Comparison of ENCODE assay signal across 8 cellular contexts in the genomic region with DNA sequence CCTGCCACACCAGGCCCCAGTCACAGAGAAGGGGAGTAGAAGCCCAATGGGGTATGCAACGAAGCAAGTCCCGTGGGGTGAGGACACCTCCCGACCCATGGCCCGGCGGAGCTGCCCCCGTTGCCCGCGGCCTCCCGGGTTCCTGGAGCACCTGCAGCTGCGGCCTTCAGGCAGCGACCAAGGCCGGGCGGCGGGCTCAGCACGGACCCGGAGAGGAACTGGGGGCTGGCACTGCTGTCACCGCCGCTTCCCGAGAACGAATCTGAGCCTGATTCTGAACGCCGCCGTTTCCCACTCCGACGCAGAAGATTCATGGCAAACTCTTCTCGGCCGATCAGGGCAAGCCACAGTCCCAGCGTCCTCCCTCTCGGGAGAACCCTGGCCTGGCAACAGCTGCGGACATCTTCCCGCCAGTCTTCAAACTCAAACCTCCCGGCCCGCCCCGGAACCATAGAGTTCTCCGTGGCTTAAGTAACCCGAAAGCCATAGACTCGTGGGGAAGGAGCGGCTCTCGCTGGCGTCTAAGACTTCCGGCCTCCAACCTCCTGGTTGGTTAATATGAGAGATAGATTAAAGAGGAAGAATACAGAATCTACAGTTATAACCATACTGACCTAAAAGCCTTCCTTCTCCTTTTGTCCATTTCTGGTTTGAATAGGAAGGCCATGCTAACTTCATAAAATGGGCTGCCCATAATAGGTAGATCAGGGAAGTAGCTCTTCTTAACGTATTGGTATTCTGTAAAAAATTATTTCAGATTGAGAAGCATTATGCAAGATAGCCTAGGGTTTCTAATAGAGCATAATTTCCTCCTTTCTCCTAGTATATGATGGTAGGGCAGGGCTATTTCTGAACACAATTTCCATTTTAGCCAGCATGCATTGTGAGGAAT. TPM values are rescaled to one million over a fixed set of nuclear protein-coding genes. Genes with fewer than 3 reads are reported as not detected.
DNase-seq lines count a peak whose midpoint lies in the region; ATAC-seq and TF ChIP-seq lines count a peak whose summit lies in the region.

Gene POLQ (minus strand): TSS at position 425 of the 892 bp plus-strand sequence. CDS start 111 bp downstream, at position 314.

- peak within 1 kb of the TSS; percentile 92 for H3K9ac ChIP-seq in adipocyte (ENCODE audit: low read length)

- peak within 1 kb of the TSS; percentile 93 for H3K4me3 ChIP-seq in GM12875 (ENCODE audit: low read depth, low read length)
- H3K4me3 ChIP-seq in adipocyte (ENCODE audit: low read length) = peak within 1 kb of the TSS; percentile 95
- H3K4me3 ChIP-seq in heart left ventricle = peak within 1 kb of the TSS; percentile 33 to 80 (median 62)
- peak within 1 kb of the TSS; percentile 54 to 70 (median 62) for H3K4me3 ChIP-seq in upper lobe of left lung

- H3K36me3 ChIP-seq in adipocyte (ENCODE audit: control insufficient read depth, insufficient read depth, low read length, severe bottlenecking) = no peaks in the 10 kb centered on the region
- H3K36me3 ChIP-seq in heart left ventricle = no peaks in the 10 kb centered on the region
- no peaks in the 10 kb centered on the region for H3K36me3 ChIP-seq in upper lobe of left lung

- TF ChIP-seq CTCF in GM12875 (IDR thresholded peaks at IDR 0.05; ENCODE audit: borderline replicate concordance, insufficient read depth, low read depth, low read length) (no peak), heart left ventricle (IDR thresholded peaks at IDR 0.05) (no peak), upper lobe of left lung (IDR thresholded peaks at IDR 0.05) (no peak)

- no peak for TF ChIP-seq EP300 in upper lobe of left lung (IDR thresholded peaks at IDR 0.05)

- H3K27ac ChIP-seq in heart left ventricle (peak within 1 kb of the TSS; percentile 38 to 92 (median 68)), upper lobe of left lung (peak within 1 kb of the TSS; percentile 75 to 83 (median 78))

- intact Hi-C loops in heart left ventricle (cut with DNase I) = loop anchor here (1.0 to 10.0 kb wide), 20 partner anchors 101 to 1136 kb away; partner anchors contain the start of genes EAF2 (in 3 of the 10), IQCB1 (in 3 of the 10), FAM162A (in 1 of the 10) and MIX23 (in 1 of the 10)

- TF ChIP-seq POLR2A in heart left ventricle (IDR thresholded peaks at IDR 0.05) = no peak
- peak in 2 of 4 donors; percentile 18 to 42 for TF ChIP-seq POLR2A in upper lobe of left lung (IDR thresholded peaks at IDR 0.05)

- H3K9me3 ChIP-seq in adipocyte (ENCODE audit: control insufficient read depth, low read length) = no peaks in the 10 kb centered on the region
- no peaks in the 10 kb centered on the region for H3K9me3 ChIP-seq in heart left ventricle
- no peaks in the 10 kb centered on the region for H3K9me3 ChIP-seq in upper lobe of left lung

- H3K27me3 ChIP-seq in adipocyte (replicated peaks; ENCODE audit: control insufficient read depth, insufficient read depth, low read length) (no peaks in the 10 kb centered on the region), heart left ventricle (no peaks in the 10 kb centered on the region), upper lobe of left lung (no peaks in the 10 kb centered on the region)

- ATAC-seq in HG02798 (IDR thresholded peaks at IDR 0.05; ENCODE audit: poor library complexity, unreplicated experiment) (peak; percentile 86), heart left ventricle (peak; percentile 98 to 99 (median 99)), upper lobe of left lung (ENCODE audit: low FRiP score in 2 of 2) (peak; percentile 98 to 99)

- H3K4me1 ChIP-seq in adipocyte (ENCODE audit: control insufficient read depth, insufficient read depth, low read length) (peaks cover 10% of the 10 kb centered on the region), heart left ventricle (peaks cover 0 to 15% (median 6%) of the 10 kb centered on the region in 12 donors), upper lobe of left lung (peaks cover 6 to 11% (median 7%) of the 10 kb centered on the region in 4 donors)

- peak; percentile 93 for DNase-seq in NCI-H1436 (lab: John Stamatoyannopoulos, UW)
- DNase-seq in T follicular helper cell (ENCODE audit: low read depth) = peak; percentile 78
- peak; percentile 97 for DNase-seq in adipocyte (ENCODE audit: low read depth)
- peak; percentile 87 to 93 (median 92) for DNase-seq in heart left ventricle
- DNase-seq in pons (ENCODE audit: low spot score) = peak; percentile 96
- DNase-seq in upper lobe of left lung = peak; percentile 87 to 95

- 0 to 1% (median 0%) methylated on average over 23 to 42 of the region's 42 CpGs for WGBS in heart left ventricle, 4 donors
- 0% methylated on average over 17 to 42 of the region's 42 CpGs for WGBS in upper lobe of left lung, 2 donors

RNA-seq across cellular contexts. Expression of gene POLQ, which starts in this region (rescaled TPM):
- total RNA-seq in heart left ventricle (1 to 10 TPM in 2 of 9 donors, under 1 TPM in 7; 0.13 to 1.5 (median 0.39) TPM), upper lobe of left lung (1 to 10 TPM in 1 of 6 donors, under 1 TPM in 5; under 0.01 to 1.2 (median 0.46) TPM)
- under 1 TPM; 0.11 to 0.15 TPM for polyA plus RNA-seq in heart left ventricle

Comparison
In these comparisons a context has a peak if more than half of its experiments do, and no peak if none do; other contexts are left out.
1. Peak in every context shown above with its lines: DNase-seq, ATAC-seq, H3K4me3 ChIP-seq and H3K27ac ChIP-seq.